Comparison of ENCODE assay signal across 8 cellular contexts in genomic region chr7:120805636-120806388, GRCh38. TPM values are rescaled to one million over a fixed set of nuclear protein-coding genes. Genes with fewer than 3 reads are reported as not detected.
DNase-seq lines count a peak whose midpoint lies in the region; ATAC-seq and TF ChIP-seq lines count a peak whose summit lies in the region.

No MANE protein-coding gene starts in this region.

- no peak overlapping the region for H3K27ac ChIP-seq in spleen

- WGBS in spleen, 5 donors = 34 to 41% (median 38%) methylated on average over 3 of the region's 3 CpGs

- TF ChIP-seq CTCF in spleen (IDR thresholded peaks at IDR 0.05 in 8 of 11, conservative IDR thresholded peaks at IDR 0.05 in 3 of 11) = peak; percentile 30 to 76 (median 70)

- TF ChIP-seq POLR2A in spleen (IDR thresholded peaks at IDR 0.05) = no peak

- H3K27me3 ChIP-seq in adipocyte (replicated peaks; ENCODE audit: control insufficient read depth, insufficient read depth, low read length) = no peaks in the 10 kb centered on the region
- H3K27me3 ChIP-seq in spleen (replicated peaks in 1 of 7) = no peaks in the 10 kb centered on the region

- intact Hi-C loops in spleen (cut with DNase I; ENCODE audit: low total_unique reads) (loop anchor here (5.0 to 10.0 kb wide), 2 partner anchors 51 to 129 kb away; partner anchors contain the start of gene TSPAN12), posterior vena cava (cut with DNase I) (no loop called here)

- H3K9me3 ChIP-seq in adipocyte (ENCODE audit: control insufficient read depth, low read length) (no peaks in the 10 kb centered on the region), spleen (no peaks in the 10 kb centered on the region)

- no peak overlapping the region for H3K9ac ChIP-seq in adipocyte (ENCODE audit: low read length)

- H3K4me3 ChIP-seq in adipocyte (ENCODE audit: low read length) (no peak overlapping the region), spleen (no peak overlapping the region)

- H3K36me3 ChIP-seq in adipocyte (ENCODE audit: control insufficient read depth, insufficient read depth, low read length, severe bottlenecking) (no peaks in the 10 kb centered on the region), spleen (no peaks in the 10 kb centered on the region)

- peak; percentile 89 for ATAC-seq in GM21723 (IDR thresholded peaks at IDR 0.05; ENCODE audit: unreplicated experiment)

- DNase-seq in GM03348 (ENCODE audit: low spot score) (peak; percentile 51), Kasumi-1 (lab: John Stamatoyannopoulos, UW) (peak; percentile 63 to 79), RPMI7951 (ENCODE audit: low read depth) (peak; percentile 62), adipocyte (ENCODE audit: low read depth) (peak; percentile 83), hepatic stellate cell (ENCODE audit: low spot score) (peak; percentile 9), spleen (no peak), posterior vena cava (ENCODE audit: low spot score) (no peak)

- H3K4me1 ChIP-seq in adipocyte (ENCODE audit: control insufficient read depth, insufficient read depth, low read length) (peaks cover 3% of the 10 kb centered on the region), spleen (peaks cover 0 to 16% (median 0%) of the 10 kb centered on the region in 6 donors)

RNA-seq across cellular contexts. Expression of gene TSPAN12, which starts 52.1 kb away (rescaled TPM):
- 2.3 and 2.9 TPM in 2 replicates for total RNA-seq in RPMI7951 (2014; rRNA removed; shearing (Covaris generic))
- total RNA-seq in spleen (10 to 100 TPM; 28.8 to 61.2 (median 47.7) TPM), posterior vena cava (1 to 10 TPM; 7.5 to 9.8 TPM)
- 10 to 100 TPM in 1 of 3 donors, 1 to 10 TPM in 2; 4.7 to 12.8 (median 8.7) TPM for polyA plus RNA-seq in spleen

Comparison
In these comparisons a context has a peak if more than half of its experiments do, and no peak if none do; other contexts are left out.
1. DNase-seq: peak in GM03348 (single experiment), Kasumi-1 (2 of 2), RPMI7951 (single experiment), adipocyte (single experiment) and hepatic stellate cell (single experiment); none in spleen (single experiment) and posterior vena cava (single experiment).